Comparison of ENCODE assay signal across 13 cellular contexts in genomic region chr2:36329746-36330145, GRCh38. TPM values are rescaled to one million over a fixed set of nuclear protein-coding genes. Genes with fewer than 3 reads are reported as not detected.
DNase-seq lines count a peak whose midpoint lies in the region; TF ChIP-seq lines count a peak whose summit lies in the region.
"Had no signal": no experiment of that assay in that cellular context is flagged by ENCODE, and none has a peak within 500 bp of the region (broad histone marks: within the 10 kb centered on the region; RNA-seq: fewer than 3 reads in every experiment).

No MANE protein-coding gene starts in this region.

- H3F3A ChIP-seq in PC-9 (ENCODE audit: insufficient read depth, low read depth) = no peaks in the 10 kb centered on the region

- no peak overlapping the region for H2AFZ ChIP-seq in PC-9

- H3K27ac ChIP-seq in PC-9 (peak overlapping the region; percentile 61), mesodermal cell (ENCODE audit: low read depth, low read length, severe bottlenecking) (peak overlapping the region; percentile 63)
- H3K27ac ChIP-seq: BLaER1 treated with 17β-estradiol and CSF1 and Interleukin-3, amounts not matched to agents 10 nM and 100 nM had no signal

- H3K9me3 Mint-ChIP-seq in endothelial cell (ENCODE audit: unreplicated experiment) = no peaks in the 10 kb centered on the region
- H3K9me3 Mint-ChIP-seq: activated naive CD8-positive, alpha-beta T cell treated with anti-CD3 and anti-CD28 coated beads, Interleukin-2, amount 10 ng/mL, durations not matched to agents 7 days and 5 days; stimulated activated naive B cell treated with anti-CD40 and anti-IgM and Interleukin-4, amounts not matched to agents 10 μg/mL and 1 μg/mL and 100 μg/mL, for 72 hours had no signal

- H3K4me1 ChIP-seq in PC-9 (replicated peaks; ENCODE audit: insufficient read depth) (peaks cover 38% of the 10 kb centered on the region), mesodermal cell (ENCODE audit: control insufficient read depth, insufficient read depth, low read length, poor library complexity, severe bottlenecking) (peaks cover 16% of the 10 kb centered on the region)
- H3K4me1 ChIP-seq: BLaER1 treated with 17β-estradiol and CSF1 and Interleukin-3, amounts not matched to agents 10 nM and 100 nM had no signal

- no peaks in the 10 kb centered on the region for H3K36me3 Mint-ChIP-seq in endothelial cell (ENCODE audit: low read depth, unreplicated experiment)
- H3K36me3 Mint-ChIP-seq: activated naive CD8-positive, alpha-beta T cell treated with anti-CD3 and anti-CD28 coated beads, Interleukin-2, amount 10 ng/mL, durations not matched to agents 7 days and 5 days; stimulated activated naive B cell treated with anti-CD40 and anti-IgM and Interleukin-4, amounts not matched to agents 10 μg/mL and 1 μg/mL and 100 μg/mL, for 72 hours had no signal

- no peak overlapping the region for H3K4me3 ChIP-seq in PC-9
- no peak overlapping the region for H3K4me3 ChIP-seq in mesodermal cell (ENCODE audit: extremely low read depth, insufficient read depth, low read length, poor library complexity, severe bottlenecking)
- H3K4me3 ChIP-seq: BLaER1 treated with 17β-estradiol and CSF1 and Interleukin-3, amounts not matched to agents 10 nM and 100 nM had no signal

- intact Hi-C loops in PC-9 (cut with micrococcal nuclease; ENCODE audit: unreplicated experiment) = loop anchor here (5.0 kb wide), 1 partner anchor 233 kb away; no protein-coding TSS in a partner anchor

- no peaks in the 10 kb centered on the region for H3K9me2 ChIP-seq in PC-9 (ENCODE audit: insufficient read depth)

- H3K27me3 Mint-ChIP-seq in endothelial cell (ENCODE audit: unreplicated experiment) = no peaks in the 10 kb centered on the region
- H3K27me3 Mint-ChIP-seq: stimulated activated naive B cell treated with anti-CD40 and anti-IgM and Interleukin-4, amounts not matched to agents 10 μg/mL and 1 μg/mL and 100 μg/mL, for 72 hours had no signal

- no TSS peak for BruUV-seq in PC-9 (replicated peaks; lab: Mats Ljungman, UMichigan)

- POLR2A ChIA-PET in PC-9 (lab: Charles Lee; ENCODE audit: unreplicated experiment) = interaction anchor here (0.6 kb wide), 1 partner anchor 289 kb away, joined by 6 read pairs; no protein-coding TSS in a partner anchor

- no peaks in the 10 kb centered on the region for H3K27me3 ChIP-seq in PC-9 (ENCODE audit: insufficient read depth, low read depth)
- H3K27me3 ChIP-seq: BLaER1 treated with 17β-estradiol and CSF1 and Interleukin-3, amounts not matched to agents 10 nM and 100 nM had no signal

- H3K9me3 ChIP-seq in PC-9 (ENCODE audit: insufficient read depth, low read depth) (no peaks in the 10 kb centered on the region), mesodermal cell (ENCODE audit: control insufficient read depth, low read length) (no peaks in the 10 kb centered on the region)
- H3K9me3 ChIP-seq: BLaER1 treated with 17β-estradiol and CSF1 and Interleukin-3, amounts not matched to agents 10 nM and 100 nM had no signal

- DNase-seq in Caki2 (ENCODE audit: low read depth) (peak; percentile 65), PC-9 (peak in 1 of 2 experiments; percentile 94), endothelial cell (ENCODE audit: low spot score) (no peak), GM13976 (ENCODE audit: low spot score) (no peak), D341Med (ENCODE audit: low spot score) (no peak), GM20000 (ENCODE audit: low spot score) (no peak)
- DNase-seq in activated CD8-positive, alpha-beta memory T cell treated with anti-CD3 and anti-CD28 coated beads, Interleukin-2, amount 50 U/mL, for 48 hours = no peak
- DNase-seq: activated naive CD8-positive, alpha-beta T cell treated with anti-CD3 and anti-CD28 coated beads, Interleukin-2, amount 10 ng/mL, durations not matched to agents 7 days and 5 days; NCI-H446; stimulated activated naive B cell treated with anti-CD40 and anti-IgM and Interleukin-4, amounts not matched to agents 10 μg/mL and 1 μg/mL and 100 μg/mL, for 72 hours; T1000 had no signal

- H3K27ac Mint-ChIP-seq in endothelial cell (ENCODE audit: unreplicated experiment) = peak overlapping the region; percentile 62
- H3K27ac Mint-ChIP-seq: activated naive CD8-positive, alpha-beta T cell treated with anti-CD3 and anti-CD28 coated beads, Interleukin-2, amount 10 ng/mL, durations not matched to agents 7 days and 5 days; stimulated activated naive B cell treated with anti-CD40 and anti-IgM and Interleukin-4, amounts not matched to agents 10 μg/mL and 1 μg/mL and 100 μg/mL, for 72 hours had no signal

- no peak for TF ChIP-seq CTCF in PC-9 (conservative IDR thresholded peaks at IDR 0.05)
- no peak for TF ChIP-seq CTCF in endothelial cell (IDR thresholded peaks at IDR 0.05; ENCODE audit: unreplicated experiment)
- TF ChIP-seq CTCF in GM13976 (IDR thresholded peaks at IDR 0.05; ENCODE audit: borderline replicate concordance, control extremely low read depth, extremely low read depth, insufficient read depth, missing control alignments) = no peak
- TF ChIP-seq CTCF in GM20000 (IDR thresholded peaks at IDR 0.05; ENCODE audit: extremely low read depth, missing control alignments) = no peak

- no peaks in the 10 kb centered on the region for H3K79me2 ChIP-seq in PC-9 (ENCODE audit: low read depth)

- peaks cover 20% of the 10 kb centered on the region for H3K4me1 Mint-ChIP-seq in endothelial cell (ENCODE audit: unreplicated experiment)
- H3K4me1 Mint-ChIP-seq: activated naive CD8-positive, alpha-beta T cell treated with anti-CD3 and anti-CD28 coated beads, Interleukin-2, amount 10 ng/mL, durations not matched to agents 7 days and 5 days; stimulated activated naive B cell treated with anti-CD40 and anti-IgM and Interleukin-4, amounts not matched to agents 10 μg/mL and 1 μg/mL and 100 μg/mL, for 72 hours had no signal

- WGBS in mesodermal cell (ENCODE audit: insufficient coverage in 2 of 2), 2 experiments = 100% methylated on average over 1 of the region's 4 CpGs

- no peak overlapping the region for H3K4me3 Mint-ChIP-seq in endothelial cell (ENCODE audit: unreplicated experiment)
- H3K4me3 Mint-ChIP-seq: activated naive CD8-positive, alpha-beta T cell treated with anti-CD3 and anti-CD28 coated beads, Interleukin-2, amount 10 ng/mL, durations not matched to agents 7 days and 5 days; stimulated activated naive B cell treated with anti-CD40 and anti-IgM and Interleukin-4, amounts not matched to agents 10 μg/mL and 1 μg/mL and 100 μg/mL, for 72 hours had no signal

- no peaks in the 10 kb centered on the region for H4K20me1 ChIP-seq in PC-9 (ENCODE audit: insufficient read depth)
- H4K20me1 ChIP-seq: BLaER1 treated with 17β-estradiol and CSF1 and Interleukin-3, amounts not matched to agents 10 nM and 100 nM had no signal

- peak overlapping the region; percentile 9 for H3K4me2 ChIP-seq in PC-9
- H3K4me2 ChIP-seq: BLaER1 treated with 17β-estradiol and CSF1 and Interleukin-3, amounts not matched to agents 10 nM and 100 nM had no signal

- in situ Hi-C loops in Caki2 (cut with HindIII; ENCODE audit: low pct_unique_long_range_greater_than_20kb, low sequenced_read_pairs) = no loop called here
- in situ Hi-C loops in GM13976 (cut with MboI; ENCODE audit: low sequenced_read_pairs, unreplicated experiment) = no loop called here

- H3K36me3 ChIP-seq in PC-9 (ENCODE audit: low read depth) (no peaks in the 10 kb centered on the region), mesodermal cell (ENCODE audit: control insufficient read depth, insufficient read depth, low read length) (no peaks in the 10 kb centered on the region)
- H3K36me3 ChIP-seq: BLaER1 treated with 17β-estradiol and CSF1 and Interleukin-3, amounts not matched to agents 10 nM and 100 nM had no signal

- CTCF ChIA-PET in PC-9 (lab: Charles Lee) = no interaction called here

RNA-seq across cellular contexts. Expression of gene CRIM1, which starts 25.8 kb away (rescaled TPM):
- total RNA-seq in Caki2 (2014; rRNA removed; shearing (Covaris generic); ENCODE audit: low replicate concordance) = 72.8 and 86.8 TPM in 2 replicates
- total RNA-seq in PC-9 (2021) = 133 and 154 TPM in 2 replicates
- 246 TPM for total RNA-seq in endothelial cell (ENCODE audit: unreplicated experiment)
- 45.4 TPM for polyA plus RNA-seq in mesodermal cell (2013, experiment 1 of 2)
- polyA plus RNA-seq in mesodermal cell (2013, experiment 2 of 2) = 32.6 TPM
